ENCODE assay signal across 1 cellular context in the genomic region with DNA sequence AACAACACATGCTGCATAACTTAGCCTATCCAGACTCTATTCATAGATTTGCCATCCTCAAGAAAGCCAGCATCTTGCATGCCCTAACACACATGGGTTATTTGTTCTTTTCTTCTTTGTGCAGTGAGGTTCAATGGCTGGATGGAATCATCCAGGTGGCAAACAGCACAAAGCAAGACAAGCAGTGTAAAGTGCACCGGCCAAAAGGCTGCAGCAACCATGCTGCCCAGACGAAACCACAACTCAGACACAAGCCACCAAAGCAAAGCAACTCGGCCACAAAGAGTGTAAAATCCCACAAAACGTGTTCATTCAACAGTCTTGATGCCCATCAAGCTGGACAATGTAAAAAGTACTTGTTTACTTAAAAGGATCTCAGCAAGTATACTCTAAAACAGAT.
TF ChIP-seq lines count a peak whose summit lies in the region.

No MANE protein-coding gene starts in this region.

TF ChIP-seq in WTC11, 78 proteins besides CTCF, POLR2A, EP300 and RAD21 (continued from another document):
- TF ChIP-seq ARID4B (CRISPR knock-in tag; IDR thresholded peaks at IDR 0.05; ENCODE audit: borderline replicate concordance) (no peak), ZNF138 (CRISPR knock-in tag; conservative IDR thresholded peaks at IDR 0.05) (no peak), ZNF671 (CRISPR knock-in tag; IDR thresholded peaks at IDR 0.05) (no peak), ZNF219 (CRISPR knock-in tag; IDR thresholded peaks at IDR 0.05; ENCODE audit: borderline replicate concordance) (no peak), RELA (CRISPR knock-in tag; IDR thresholded peaks at IDR 0.05; ENCODE audit: borderline replicate concordance) (no peak), ZNF263 (CRISPR knock-in tag; IDR thresholded peaks at IDR 0.05; ENCODE audit: low read depth) (no peak), NR1H2 (CRISPR knock-in tag; IDR thresholded peaks at IDR 0.05) (no peak), GRHL2 (CRISPR knock-in tag; IDR thresholded peaks at IDR 0.05; ENCODE audit: insufficient replicate concordance, severe bottlenecking) (no peak), NFYB (CRISPR knock-in tag; conservative IDR thresholded peaks at IDR 0.05; ENCODE audit: low read depth) (no peak), HMGA2 (CRISPR knock-in tag; IDR thresholded peaks at IDR 0.05) (no peak)
- TF ChIP-seq, protein P1, sequence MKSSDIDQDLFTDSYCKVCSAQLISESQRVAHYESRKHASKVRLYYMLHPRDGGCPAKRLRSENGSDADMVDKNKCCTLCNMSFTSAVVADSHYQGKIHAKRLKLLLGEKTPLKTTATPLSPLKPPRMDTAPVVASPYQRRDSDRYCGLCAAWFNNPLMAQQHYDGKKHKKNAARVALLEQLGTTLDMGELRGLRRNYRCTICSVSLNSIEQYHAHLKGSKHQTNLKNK (CRISPR knock-in tag; IDR thresholded peaks at IDR 0.05) = no peak
- TF ChIP-seq, protein P2, sequence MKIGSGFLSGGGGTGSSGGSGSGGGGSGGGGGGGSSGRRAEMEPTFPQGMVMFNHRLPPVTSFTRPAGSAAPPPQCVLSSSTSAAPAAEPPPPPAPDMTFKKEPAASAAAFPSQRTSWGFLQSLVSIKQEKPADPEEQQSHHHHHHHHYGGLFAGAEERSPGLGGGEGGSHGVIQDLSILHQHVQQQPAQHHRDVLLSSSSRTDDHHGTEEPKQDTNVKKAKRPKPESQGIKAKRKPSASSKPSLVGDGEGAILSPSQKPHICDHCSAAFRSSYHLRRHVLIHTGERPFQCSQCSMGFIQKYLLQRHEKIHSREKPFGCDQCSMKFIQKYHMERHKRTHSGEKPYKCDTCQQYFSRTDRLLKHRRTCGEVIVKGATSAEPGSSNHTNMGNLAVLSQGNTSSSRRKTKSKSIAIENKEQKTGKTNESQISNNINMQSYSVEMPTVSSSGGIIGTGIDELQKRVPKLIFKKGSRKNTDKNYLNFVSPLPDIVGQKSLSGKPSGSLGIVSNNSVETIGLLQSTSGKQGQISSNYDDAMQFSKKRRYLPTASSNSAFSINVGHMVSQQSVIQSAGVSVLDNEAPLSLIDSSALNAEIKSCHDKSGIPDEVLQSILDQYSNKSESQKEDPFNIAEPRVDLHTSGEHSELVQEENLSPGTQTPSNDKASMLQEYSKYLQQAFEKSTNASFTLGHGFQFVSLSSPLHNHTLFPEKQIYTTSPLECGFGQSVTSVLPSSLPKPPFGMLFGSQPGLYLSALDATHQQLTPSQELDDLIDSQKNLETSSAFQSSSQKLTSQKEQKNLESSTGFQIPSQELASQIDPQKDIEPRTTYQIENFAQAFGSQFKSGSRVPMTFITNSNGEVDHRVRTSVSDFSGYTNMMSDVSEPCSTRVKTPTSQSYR (CRISPR knock-in tag; IDR thresholded peaks at IDR 0.05) = no peak
- TF ChIP-seq, protein P3, sequence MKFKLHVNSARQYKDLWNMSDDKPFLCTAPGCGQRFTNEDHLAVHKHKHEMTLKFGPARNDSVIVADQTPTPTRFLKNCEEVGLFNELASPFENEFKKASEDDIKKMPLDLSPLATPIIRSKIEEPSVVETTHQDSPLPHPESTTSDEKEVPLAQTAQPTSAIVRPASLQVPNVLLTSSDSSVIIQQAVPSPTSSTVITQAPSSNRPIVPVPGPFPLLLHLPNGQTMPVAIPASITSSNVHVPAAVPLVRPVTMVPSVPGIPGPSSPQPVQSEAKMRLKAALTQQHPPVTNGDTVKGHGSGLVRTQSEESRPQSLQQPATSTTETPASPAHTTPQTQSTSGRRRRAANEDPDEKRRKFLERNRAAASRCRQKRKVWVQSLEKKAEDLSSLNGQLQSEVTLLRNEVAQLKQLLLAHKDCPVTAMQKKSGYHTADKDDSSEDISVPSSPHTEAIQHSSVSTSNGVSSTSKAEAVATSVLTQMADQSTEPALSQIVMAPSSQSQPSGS (CRISPR knock-in tag; IDR thresholded peaks at IDR 0.05; ENCODE audit: borderline replicate concordance, low read depth) = no peak
